In the genomic region with DNA sequence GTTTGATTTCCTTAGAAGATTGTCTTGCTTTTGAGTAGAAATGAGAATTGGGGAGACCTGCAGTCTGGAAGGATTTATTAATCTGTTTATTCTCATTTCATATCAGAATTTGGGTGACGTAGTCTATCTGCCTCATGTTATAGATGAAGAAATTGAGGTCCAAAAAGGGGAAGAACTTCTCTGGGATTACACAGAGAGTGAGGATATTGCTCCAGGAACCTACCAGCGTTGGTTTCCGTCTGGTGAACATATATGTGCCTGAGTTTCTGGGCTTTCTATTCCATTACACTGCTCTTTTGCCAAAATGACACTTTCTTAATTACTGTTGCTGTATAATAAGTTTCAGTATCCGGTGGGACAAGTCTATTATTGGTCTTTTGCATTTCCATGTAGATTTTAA, we compare ENCODE assay signal across 24 cellular contexts.
"Had no signal": no experiment of that assay in that cellular context is flagged by ENCODE, and none has a peak within 500 bp of the region (broad histone marks: within the 10 kb centered on the region; RNA-seq: fewer than 3 reads in every experiment).

No MANE protein-coding gene starts in this region.

- H3K9me3 ChIP-seq: left lung, lower lobe of right lung, right atrium auricular region, right lobe of liver, tibial nerve, vagina had no signal

- H3K27ac ChIP-seq: lower lobe of right lung, parathyroid adenoma, right atrium auricular region, right lobe of liver, vagina had no signal

- H3K4me3 ChIP-seq: left lung, lower lobe of right lung, right atrium auricular region, right lobe of liver, smooth muscle cell, tibial nerve, vagina had no signal

- ATAC-seq: left colon; left lung; naive thymus-derived CD8-positive, alpha-beta T cell; stimulated activated memory B cell treated with anti-CD40 and anti-IgM and Interleukin-4, amounts not matched to agents 10 μg/mL and 1 μg/mL and 100 μg/mL, for 72 hours; stimulated activated naive CD8-positive, alpha-beta T cell treated with anti-CD3 and anti-CD28 coated beads, Interleukin-15, amount 100 ng/mL, for 72 hours had no signal

- H3K4me1 ChIP-seq: parathyroid adenoma had no signal

- H3K27me3 ChIP-seq: left lung, right atrium auricular region, right lobe of liver, tibial nerve, vagina had no signal

- H3K36me3 ChIP-seq: left lung, lower lobe of right lung, right atrium auricular region, right lobe of liver, tibial nerve, vagina had no signal

- DNase-seq: hypothalamus; immature natural killer cell; kidney; left colon; left lung; lower lobe of right lung; mammary epithelial cell; mesenchymal stem cell; naive thymus-derived CD8-positive, alpha-beta T cell; occipital lobe; right lobe of liver; stimulated activated CD4-positive, alpha-beta T cell treated with anti-CD3 and anti-CD28 coated beads, Interleukin-1b, Interleukin-23, amount 100 ng/mL, for 48 hours; stimulated activated CD4-positive, alpha-beta T cell treated with anti-CD3 and anti-CD28 coated beads, Interleukin-2, amount 100 ng/mL, for 48 hours; stimulated activated CD4-positive, alpha-beta T cell treated with anti-CD3 and anti-CD28 coated beads, Interleukin-4, amount 100 ng/mL, for 4 hours; stimulated activated CD8-positive, alpha-beta memory T cell treated with anti-CD3 and anti-CD28 coated beads, Interleukin-4, amount 100 ng/mL, for 48 hours; stimulated activated naive CD4-positive, alpha-beta T cell treated with Interleukin-2 at 50 U/mL for 16 hours; stimulated activated naive CD8-positive, alpha-beta T cell treated with anti-CD3 and anti-CD28 coated beads, Interleukin-15, amount 100 ng/mL, for 72 hours; substantia nigra had no signal
